9 cellular contexts compared by ENCODE assay signal in the genomic region with DNA sequence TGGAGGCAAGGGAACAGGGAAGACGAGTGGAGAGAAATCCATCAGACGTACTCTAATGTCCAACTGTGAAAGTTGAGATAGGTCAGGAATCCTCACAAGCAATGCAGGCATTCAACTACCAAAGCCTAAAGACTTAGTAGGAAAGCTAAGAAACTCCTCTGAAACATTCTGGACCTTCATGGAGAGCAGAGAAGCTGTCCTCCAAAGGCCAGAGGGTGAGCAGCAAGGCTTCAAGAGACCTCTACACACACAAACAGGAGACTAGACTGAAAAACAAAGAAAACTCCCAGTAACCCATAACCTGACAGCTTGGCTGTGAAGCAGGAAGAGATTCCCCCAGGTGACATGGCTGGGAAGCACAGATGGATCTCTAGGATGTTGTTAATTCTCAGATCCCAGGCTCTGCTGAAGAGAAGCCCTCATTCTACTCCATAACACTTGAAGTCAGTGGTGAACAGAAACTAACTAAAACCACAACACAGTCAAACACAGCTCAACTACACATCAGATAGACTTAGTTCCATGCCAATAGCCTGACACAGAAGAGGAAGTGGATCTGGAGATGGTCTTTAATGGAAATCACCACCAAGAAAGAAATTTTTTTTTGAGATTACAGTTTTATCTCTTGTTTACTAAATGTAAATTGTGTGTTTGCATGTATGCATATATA. TPM values are rescaled to one million over a fixed set of nuclear protein-coding genes. Genes with fewer than 3 reads are reported as not detected.
DNase-seq lines count a peak whose midpoint lies in the region; ATAC-seq and TF ChIP-seq lines count a peak whose summit lies in the region.
"Had no signal": no experiment of that assay in that cellular context is flagged by ENCODE, and none has a peak within 500 bp of the region (broad histone marks: within the 10 kb centered on the region; RNA-seq: fewer than 3 reads in every experiment).

No MANE protein-coding gene starts in this region.

- TF ChIP-seq CTCF in HL-60 (IDR thresholded peaks at IDR 0.05; ENCODE audit: insufficient read depth, low read length) = no peak

- H3K27me3 ChIP-seq in HL-60 (ENCODE audit: insufficient read depth, poor library complexity, severe bottlenecking) (no peaks in the 10 kb centered on the region), right cardiac atrium (ENCODE audit: control insufficient read depth, insufficient read depth) (no peaks in the 10 kb centered on the region)

- 66% methylated on average over 2 of the region's 2 CpGs for WGBS in right cardiac atrium

- H3K9me3 Mint-ChIP-seq in naive B cell = peaks cover 0 to 5% (median 0%) of the 10 kb centered on the region in 7 donors

- peaks cover 5 to 25% (median 20%) of the 10 kb centered on the region in 3 donors for H3K4me1 Mint-ChIP-seq in naive B cell

- H3K4me3 ChIP-seq in HL-60 (replicated peaks; ENCODE audit: insufficient read depth, low read length) (no peak overlapping the region), right cardiac atrium (ENCODE audit: low read length) (no peak overlapping the region)

- peak overlapping the region in 1 of 8 donors; percentile 3 for H3K4me3 Mint-ChIP-seq in naive B cell

- peak overlapping the region; percentile 22 for H3K27ac ChIP-seq in HL-60 (replicated peaks)
- no peak overlapping the region for H3K27ac ChIP-seq in right cardiac atrium (ENCODE audit: low read length)

- DNase-seq in HL-60 (ENCODE audit: low read depth in 1 of 2, low spot score in 1 of 2) (peak in 1 of 2 experiments; percentile 48), naive B cell (no peak), right cardiac atrium (no peak), NCI-H187 (lab: John Stamatoyannopoulos, UW) (no peak), midbrain (lab: John Stamatoyannopoulos, UW) (no peak)
- DNase-seq: IMR-90 had no signal

- intact Hi-C loops in right cardiac atrium (cut with DNase I) = no loop called here

- no peaks in the 10 kb centered on the region for H3K4me1 ChIP-seq in right cardiac atrium (ENCODE audit: control insufficient read depth, insufficient read depth, low read length)

- H3K9me3 ChIP-seq in right cardiac atrium (ENCODE audit: control insufficient read depth, low read length) = no peaks in the 10 kb centered on the region

- peaks cover 4 to 22% (median 13%) of the 10 kb centered on the region in 3 donors for H3K27me3 Mint-ChIP-seq in naive B cell

- ATAC-seq in GM19025 (IDR thresholded peaks at IDR 0.05; ENCODE audit: low read depth, unreplicated experiment) (peak; percentile 81), HG02759 (IDR thresholded peaks at IDR 0.05; ENCODE audit: unreplicated experiment) (peak; percentile 96), naive B cell (ENCODE audit: low read depth in 2 of 2) (peak; percentile 76 to 90), right cardiac atrium (no peak)

- H3K27ac Mint-ChIP-seq in naive B cell = peak overlapping the region in 1 of 6 donors; percentile 18

- H3K36me3 Mint-ChIP-seq in naive B cell = no peaks in the 10 kb centered on the region

RNA-seq across cellular contexts. Expression of gene LYZ, which starts 23.2 kb away (rescaled TPM):
- 10 to 100 TPM in 5 of 6 donors, 1 to 10 TPM in 1; 2.1 to 84.0 (median 41.4) TPM for polyA plus RNA-seq in naive B cell (ENCODE audit: low read depth in 6 of 6)
- total RNA-seq in right cardiac atrium = 100 to 1,000 TPM in 1 of 4 donors, 10 to 100 TPM in 3; 23.7 to 121 (median 49.5) TPM
- polyA plus RNA-seq in right cardiac atrium = 16.5 TPM
- total RNA-seq: dermis microvascular lymphatic vessel endothelial cell, IMR-90 had no signal
- polyA plus RNA-seq: IMR-90 had no signal

RNA-seq across cellular contexts. Expression of gene YEATS4, which starts 34.6 kb away (rescaled TPM):
- polyA plus RNA-seq in naive B cell (ENCODE audit: low read depth in 6 of 6) = 10 to 100 TPM; 24.3 to 51.8 (median 45.7) TPM
- 10 to 100 TPM in 2 of 4 donors, 1 to 10 TPM in 2; 6.8 to 15.2 (median 10.8) TPM for total RNA-seq in right cardiac atrium
- 11.5 TPM for polyA plus RNA-seq in right cardiac atrium

Comparison
In these comparisons a context has a peak if more than half of its experiments do, and no peak if none do; other contexts are left out.
1. ATAC-seq: peak in GM19025 (single experiment), HG02759 (single experiment) and naive B cell (2 of 2); none in right cardiac atrium (0 of 2).